15 cellular contexts compared by ENCODE assay signal in genomic region chr15:38605744-38606143, GRCh38. TPM values are rescaled to one million over a fixed set of nuclear protein-coding genes. Genes with fewer than 3 reads are reported as not detected.
"Had no signal": no experiment of that assay in that cellular context is flagged by ENCODE, and none has a peak within 500 bp of the region (broad histone marks: within the 10 kb centered on the region; RNA-seq: fewer than 3 reads in every experiment).

No MANE protein-coding gene starts in this region.

- H3K9me3 ChIP-seq: ascending aorta, transverse colon had no signal

- H3K4me1 ChIP-seq: transverse colon had no signal

- H3K27me3 Mint-ChIP-seq: effector memory CD8-positive, alpha-beta T cell; stimulated activated naive B cell treated with anti-CD40 and anti-IgM and Interleukin-4, amounts not matched to agents 10 μg/mL and 1 μg/mL and 100 μg/mL, for 72 hours had no signal

- H3K27me3 ChIP-seq: ascending aorta, transverse colon had no signal

- H3K4me3 ChIP-seq: ascending aorta, transverse colon had no signal

- H3K9me3 Mint-ChIP-seq: effector memory CD8-positive, alpha-beta T cell; immature natural killer cell; nephron; stimulated activated naive B cell treated with anti-CD40 and anti-IgM and Interleukin-4, amounts not matched to agents 10 μg/mL and 1 μg/mL and 100 μg/mL, for 72 hours had no signal

- H3K36me3 ChIP-seq: ascending aorta, transverse colon had no signal

- H3K36me3 Mint-ChIP-seq: stimulated activated naive B cell treated with anti-CD40 and anti-IgM and Interleukin-4, amounts not matched to agents 10 μg/mL and 1 μg/mL and 100 μg/mL, for 72 hours had no signal

- DNase-seq: activated gamma-delta T cell treated with Interleukin-2 at 50 U/mL for 16 hours; dermis blood vessel endothelial cell; effector memory CD8-positive, alpha-beta T cell; immature natural killer cell; mesenchymal stem cell; occipital lobe; right cardiac atrium; small intestine; stimulated activated naive B cell treated with anti-CD40 and anti-IgM and Interleukin-4, amounts not matched to agents 10 μg/mL and 1 μg/mL and 100 μg/mL, for 72 hours; transverse colon had no signal

- H3K4me3 Mint-ChIP-seq: effector memory CD8-positive, alpha-beta T cell; immature natural killer cell; nephron; stimulated activated naive B cell treated with anti-CD40 and anti-IgM and Interleukin-4, amounts not matched to agents 10 μg/mL and 1 μg/mL and 100 μg/mL, for 72 hours had no signal

- H3K27ac Mint-ChIP-seq: effector memory CD8-positive, alpha-beta T cell; nephron; progenitor cell of endocrine pancreas; stimulated activated naive B cell treated with anti-CD40 and anti-IgM and Interleukin-4, amounts not matched to agents 10 μg/mL and 1 μg/mL and 100 μg/mL, for 72 hours had no signal

- H3K27ac ChIP-seq: ascending aorta, epithelial cell of prostate, transverse colon had no signal

RNA-seq across cellular contexts. Expression of gene RASGRP1, which starts 41.1 kb away (rescaled TPM):
- total RNA-seq: ascending aorta, fibroblast of lung had no signal
